Comparison of ENCODE assay signal across 9 cellular contexts in the genomic region with DNA sequence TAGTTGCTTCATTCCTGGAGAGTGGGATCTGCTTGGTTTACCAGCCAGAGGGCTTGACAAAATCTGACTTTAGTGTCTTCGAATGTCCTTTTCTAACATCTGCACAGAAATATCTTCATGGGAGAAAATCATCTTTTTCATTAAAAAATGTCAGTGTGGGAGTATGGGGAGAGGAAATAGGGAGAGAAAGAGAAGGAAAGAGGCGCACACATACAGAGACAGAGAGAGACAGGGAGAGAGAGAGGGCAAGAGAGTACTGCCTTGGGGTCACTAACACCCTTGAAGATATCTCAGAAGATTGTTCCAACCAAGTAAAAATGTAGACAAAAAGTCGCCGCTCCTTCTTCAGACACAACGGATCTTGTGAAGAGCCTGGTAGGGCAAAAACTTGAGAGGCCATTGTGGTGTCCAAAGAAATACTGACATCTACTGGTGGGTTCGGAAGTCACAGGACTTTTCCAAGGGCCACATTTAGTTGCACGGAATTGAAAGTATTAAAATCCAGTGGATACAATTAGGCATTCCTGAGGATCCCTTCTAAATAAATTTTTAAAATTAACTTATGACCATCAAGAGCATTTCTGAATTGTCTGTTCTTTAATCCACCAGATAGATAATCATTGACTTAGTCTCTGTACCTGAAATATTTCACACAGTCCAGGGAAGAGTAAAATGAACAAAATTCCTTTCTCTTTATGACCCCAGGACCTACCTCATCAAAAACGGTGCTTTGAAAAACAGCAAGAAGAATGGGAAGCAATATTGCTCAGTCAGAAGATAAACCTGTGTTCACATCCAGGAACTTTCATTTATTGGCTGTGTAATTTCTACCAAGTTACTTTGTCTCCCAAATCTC. TPM values are rescaled to one million over a fixed set of nuclear protein-coding genes. Genes with fewer than 3 reads are reported as not detected.
A peak's percentile ranks its signal among the peaks of the same experiment; 100 is the strongest.
DNase-seq lines count a peak whose midpoint lies in the region; ATAC-seq and TF ChIP-seq lines count a peak whose summit lies in the region.
"Had no signal": no experiment of that assay in that cellular context is flagged by ENCODE, and none has a peak within 500 bp of the region (broad histone marks: within the 10 kb centered on the region; RNA-seq: fewer than 3 reads in every experiment).

No MANE protein-coding gene starts in this region.

- peaks cover under 1 to 6% of the 10 kb centered on the region in 2 donors for H3K9me3 ChIP-seq in muscle layer of duodenum (ENCODE audit: control insufficient read depth in 1 of 2, low read length in 2 of 2)

- H3K9me3 Mint-ChIP-seq in activated CD8-positive, alpha-beta T cell treated with anti-CD3 and anti-CD28 coated beads, Interleukin-2, amount 10 ng/mL, durations not matched to agents 7 days and 5 days (ENCODE audit: insufficient read depth) = peaks cover 10% of the 10 kb centered on the region

- POLR2A ChIA-PET in AG04449 (lab: Yijun Ruan, JAX) = interaction anchor here (1.3 to 1.9 kb wide), 4 partner anchors 20 to 56 kb away, joined by 4 to 5 read pairs (median 5); a partner anchor contains a TSS
- POLR2A ChIA-PET in activated CD8-positive, alpha-beta T cell treated with anti-CD3 and anti-CD28 coated beads, Interleukin-2, amount 10 ng/mL, durations not matched to agents 7 days and 5 days (lab: Charles Lee) = no interaction called here

- H3K4me1 Mint-ChIP-seq in activated CD8-positive, alpha-beta T cell treated with anti-CD3 and anti-CD28 coated beads, Interleukin-2, amount 10 ng/mL, durations not matched to agents 7 days and 5 days (ENCODE audit: low read depth) = peaks cover 12% of the 10 kb centered on the region

- DNase-seq in AG04449 (ENCODE audit: low read depth, low spot score) (peak; percentile 29), NCI-H748 treated with DMSO at 0.1 percent for 48 hours (lab: John Stamatoyannopoulos, UW) (peak; percentile 23), epidermal melanocyte (ENCODE audit: insufficient read length, low spot score) (peak; percentile 74), stromal cell of bone marrow (ENCODE audit: low read depth) (peak; percentile 67)
- DNase-seq in activated CD8-positive, alpha-beta T cell treated with anti-CD3 and anti-CD28 coated beads, Interleukin-2, amount 10 ng/mL, durations not matched to agents 7 days and 5 days = peak; percentile 77

- no peaks in the 10 kb centered on the region for H3K36me3 ChIP-seq in muscle layer of duodenum (ENCODE audit: control insufficient read depth in 1 of 2, insufficient read depth in 2 of 2, low read length in 2 of 2)

- no peaks in the 10 kb centered on the region for H3K27me3 ChIP-seq in muscle layer of duodenum (ENCODE audit: low read depth, low read length)

- H3K36me3 Mint-ChIP-seq in activated CD8-positive, alpha-beta T cell treated with anti-CD3 and anti-CD28 coated beads, Interleukin-2, amount 10 ng/mL, durations not matched to agents 7 days and 5 days (ENCODE audit: low read depth) = peaks cover 4% of the 10 kb centered on the region

- peaks cover 0 to 7% of the 10 kb centered on the region in 2 donors for H3K4me1 ChIP-seq in muscle layer of duodenum (ENCODE audit: control insufficient read depth in 1 of 2, insufficient read depth in 2 of 2, low read length in 2 of 2)

- peak overlapping the region; percentile 10 for H3K27ac ChIP-seq in muscle layer of duodenum (ENCODE audit: low read length)

- no peak overlapping the region for H3K27ac Mint-ChIP-seq in activated CD8-positive, alpha-beta T cell treated with anti-CD3 and anti-CD28 coated beads, Interleukin-2, amount 10 ng/mL, durations not matched to agents 7 days and 5 days
- H3K27ac Mint-ChIP-seq: IgD-negative memory B cell had no signal

- no peaks in the 10 kb centered on the region for H3K27me3 Mint-ChIP-seq in activated CD8-positive, alpha-beta T cell treated with anti-CD3 and anti-CD28 coated beads, Interleukin-2, amount 10 ng/mL, durations not matched to agents 7 days and 5 days (ENCODE audit: low read depth)

- TF ChIP-seq CTCF in AG04449 (IDR thresholded peaks at IDR 0.05; ENCODE audit: insufficient read depth, low read length, missing control alignments) (peak; percentile 70), GM12873 (IDR thresholded peaks at IDR 0.05; ENCODE audit: insufficient read depth, low read depth, low read length, missing control alignments) (peak; percentile 75)

- no peak overlapping the region for H3K4me3 ChIP-seq in AG04449 (ENCODE audit: low read depth, low read length)
- peak overlapping the region in 1 of 2 donors; percentile 12 for H3K4me3 ChIP-seq in muscle layer of duodenum (ENCODE audit: low read depth in 1 of 2, low read length in 2 of 2)

- H3K4me3 Mint-ChIP-seq in activated CD8-positive, alpha-beta T cell treated with anti-CD3 and anti-CD28 coated beads, Interleukin-2, amount 10 ng/mL, durations not matched to agents 7 days and 5 days = peak overlapping the region; percentile 32
- H3K4me3 Mint-ChIP-seq: IgD-negative memory B cell had no signal

- peak; percentile 83 for ATAC-seq in HG03103 (IDR thresholded peaks at IDR 0.05; ENCODE audit: low read depth, unreplicated experiment)
- ATAC-seq in activated CD8-positive, alpha-beta T cell treated with anti-CD3 and anti-CD28 coated beads, Interleukin-2, amount 10 ng/mL, durations not matched to agents 7 days and 5 days = peak; percentile 85

- CTCF ChIA-PET in AG04449 (lab: Yijun Ruan, JAX) = interaction anchor here (0.7 to 5.1 kb wide), 27 partner anchors 10 to 430 kb away, joined by 3 to 35 read pairs (median 5); no protein-coding TSS in a partner anchor
- CTCF ChIA-PET in activated CD8-positive, alpha-beta T cell treated with anti-CD3 and anti-CD28 coated beads, Interleukin-2, amount 10 ng/mL, durations not matched to agents 7 days and 5 days (lab: Charles Lee) = interaction anchor here (0.8 to 2.2 kb wide), 24 partner anchors 11 to 441 kb away, joined by 3 to 19 read pairs (median 5); a partner anchor contains a TSS

RNA-seq across cellular contexts. Expression of a gene that starts 29.7 kb away (rescaled TPM):
- 1,000 to 10,000 TPM; 2,550 to 2,568 TPM for total RNA-seq in activated CD8-positive, alpha-beta T cell treated with anti-CD3 and anti-CD28 coated beads, Interleukin-2, amount 10 ng/mL, durations not matched to agents 7 days and 5 days

RNA-seq across cellular contexts. Expression of a gene that starts 56.2 kb away (rescaled TPM):
- total RNA-seq in activated CD8-positive, alpha-beta T cell treated with anti-CD3 and anti-CD28 coated beads, Interleukin-2, amount 10 ng/mL, durations not matched to agents 7 days and 5 days = 10 to 100 TPM; 11.6 to 13.6 TPM

Comparison
In these comparisons a context has a peak if more than half of its experiments do, and no peak if none do; other contexts are left out.
1. DNase-seq: peak in every context shown above with its lines; median percentile 77 in activated CD8-positive, alpha-beta T cell treated with anti-CD3 and anti-CD28 coated beads, Interleukin-2, amount 10 ng/mL, durations not matched to agents 7 days and 5 days; 74 in epidermal melanocyte; 67 in stromal cell of bone marrow; 29 in AG04449; 23 in NCI-H748 treated with DMSO at 0.1 percent for 48 hours.